Comparison of ENCODE assay signal across 5 cellular contexts in the genomic region with DNA sequence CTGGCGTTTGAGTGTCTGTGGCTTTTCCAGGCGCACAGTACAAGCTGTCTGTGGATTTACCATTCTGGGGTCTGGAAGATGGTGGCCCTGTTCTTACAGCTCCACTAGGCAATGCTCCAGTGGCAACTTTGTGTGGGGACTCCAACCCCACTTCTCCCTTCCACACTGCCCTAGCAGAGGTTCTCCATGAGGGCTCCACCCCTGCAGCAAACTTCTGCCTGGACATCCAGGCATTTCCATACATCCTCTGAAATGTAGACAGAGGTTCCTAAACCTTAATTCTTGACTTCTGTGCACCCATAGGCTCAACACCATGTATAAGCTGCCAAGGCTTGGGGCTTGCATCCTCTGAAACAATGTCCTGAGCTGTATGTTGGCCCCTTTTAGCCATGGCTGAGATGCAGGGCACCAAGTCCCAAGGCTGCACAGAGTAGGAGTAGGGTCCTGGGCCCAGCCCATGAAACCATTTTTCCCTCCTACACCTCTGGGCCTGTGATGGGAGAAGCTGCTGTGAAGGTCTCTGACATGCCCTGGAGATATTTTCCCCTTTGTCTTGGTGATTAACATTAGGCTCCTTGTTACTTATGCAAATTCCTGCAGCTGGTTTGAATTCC. TPM values are rescaled to one million over a fixed set of nuclear protein-coding genes. Genes with fewer than 3 reads are reported as not detected.
DNase-seq lines count a peak whose midpoint lies in the region; ATAC-seq, FAIRE-seq and TF ChIP-seq lines count a peak whose summit lies in the region.
"Not testable (repeated sequence)": the region's sequence is repeated elsewhere in the genome, so short reads cannot be mapped to it uniquely, and the experiment has no call there.

No MANE protein-coding gene starts in this region.

- H3K9ac ChIP-seq in DND-41 (ENCODE audit: low read depth, low read length); GM12878 (ENCODE audit: control insufficient read depth, insufficient read depth, low read length); endodermal cell (ENCODE audit: extremely low read depth, low read length, poor library complexity, severe bottlenecking); HepG2 (ENCODE audit: insufficient read depth, low read depth, low read length); mesendoderm (ENCODE audit: low read length): not testable (repeated sequence)

- peaks cover 44% of the 10 kb centered on the region for H3K9me3 Mint-ChIP-seq in endodermal cell

- H3K9me3 ChIP-seq in DND-41 (ENCODE audit: insufficient read depth, low read length, severe bottlenecking), result peaks cover 31% of the 10 kb centered on the region
- peaks cover 19% of the 10 kb centered on the region for H3K9me3 ChIP-seq in GM12878 (replicated peaks; ENCODE audit: control insufficient read depth, insufficient read depth, low read length)
- H3K9me3 ChIP-seq in endodermal cell (ENCODE audit: control insufficient read depth, low read length), result peaks cover 45% of the 10 kb centered on the region
- peaks cover 22% of the 10 kb centered on the region for H3K9me3 ChIP-seq in HepG2 (ENCODE audit: low read length)

- H3K79me1 ChIP-seq in mesendoderm (ENCODE audit: low read length), result not testable (repeated sequence)

- TF ChIP-seq POLR2A in GM12878 (IDR thresholded peaks at IDR 0.05; ENCODE audit: low read depth, low read length); HepG2 (IDR thresholded peaks at IDR 0.05; ENCODE audit: insufficient read depth in 1 of 2, low read depth in 2 of 2, low read length in 2 of 2): not testable (repeated sequence)

- CTCF ChIA-PET in GM12878 (lab: Yijun Ruan, JAX); HepG2 (lab: Yijun Ruan, JAX; ENCODE audit: low intra/inter-chr PET ratio, low total read pairs): not testable (repeated sequence)

- not testable (repeated sequence) for H4K20me1 ChIP-seq in DND-41 (ENCODE audit: insufficient read depth, low read length); GM12878 (ENCODE audit: control insufficient read depth, insufficient read depth); HepG2 (ENCODE audit: insufficient read depth, low read length)

- H2BK120ac ChIP-seq in mesendoderm (ENCODE audit: low read depth, low read length), result not testable (repeated sequence)

- H3K4me2 ChIP-seq in DND-41 (ENCODE audit: insufficient read depth, low read length); GM12878 (ENCODE audit: control insufficient read depth, insufficient read depth); HepG2 (ENCODE audit: low read depth, low read length); mesendoderm (ENCODE audit: low read length): not testable (repeated sequence)

- not testable (repeated sequence) for H3K56ac ChIP-seq in mesendoderm (ENCODE audit: low read length)

- not testable (repeated sequence) for TF ChIP-seq RAD21 in GM12878 (IDR thresholded peaks at IDR 0.05; ENCODE audit: insufficient read depth, low read depth, low read length); HepG2 (CRISPR knock-in tag; IDR thresholded peaks at IDR 0.05)

- H3K27ac Mint-ChIP-seq in endodermal cell, result not testable (repeated sequence)

- TF ChIP-seq EP300 in GM12878 (IDR thresholded peaks at IDR 0.05; ENCODE audit: borderline replicate concordance in 1 of 2, control insufficient read depth in 1 of 2, low read depth in 2 of 2, low read length in 2 of 2); HepG2 (IDR thresholded peaks at IDR 0.05; ENCODE audit: low read depth in 2 of 2, low read length in 2 of 2); HepG2 (CRISPR knock-in tag; IDR thresholded peaks at IDR 0.05; ENCODE audit: borderline replicate concordance): not testable (repeated sequence)

- H3K36me3 ChIP-seq in DND-41 (ENCODE audit: insufficient read depth, low read length) (peaks cover 28% of the 10 kb centered on the region), endodermal cell (ENCODE audit: control insufficient read depth, insufficient read depth, low read length) (peaks cover 55% of the 10 kb centered on the region)
- H3K36me3 ChIP-seq in GM12878 (ENCODE audit: control insufficient read depth in 2 of 2, insufficient read depth in 2 of 2, low read length in 1 of 2); HepG2 (replicated peaks in 1 of 2; ENCODE audit: control insufficient read depth in 1 of 2, insufficient read depth in 2 of 2, low read length in 2 of 2); mesendoderm (ENCODE audit: control insufficient read depth, insufficient read depth, low read length): not testable (repeated sequence)

- not testable (repeated sequence) for BruUV-seq in GM12878 (replicated peaks; lab: Mats Ljungman, UMichigan); HepG2 (replicated peaks; lab: Mats Ljungman, UMichigan)

- DNase-seq in DND-41, result peak; percentile 18
- DNase-seq in GM12878 (ENCODE audit: low read depth, low spot score); endodermal cell; HepG2 (ENCODE audit: low spot score); mesendoderm: not testable (repeated sequence)

- not testable (repeated sequence) for H3K4me3 ChIP-seq in DND-41 (ENCODE audit: low read depth in 1 of 2, low read length in 2 of 2); GM12878; HepG2 (replicated peaks in 1 of 3; ENCODE audit: insufficient read depth in 1 of 3, low read depth in 2 of 3, low read length in 3 of 3)
- H3K4me3 ChIP-seq in endodermal cell (ENCODE audit: low read length) (peak overlapping the region; percentile 39), mesendoderm (ENCODE audit: low read length) (peak overlapping the region; percentile 17)

- not testable (repeated sequence) for FAIRE-seq in GM12878 (lab: Jason Lieb, UNC); HepG2 (lab: Jason Lieb, UNC)

- H2AFZ ChIP-seq in DND-41 (ENCODE audit: low read depth, low read length); GM12878 (ENCODE audit: control insufficient read depth, low read depth, low read length); HepG2 (ENCODE audit: low read length): not testable (repeated sequence)

- intact Hi-C loops in GM12878 (cut with micrococcal nuclease; ENCODE audit: unreplicated experiment), result not testable (repeated sequence)
- intact Hi-C loops in HepG2 (cut with micrococcal nuclease; ENCODE audit: unreplicated experiment), result loop anchor here (10.0 kb wide), 1 partner anchor 535 kb away; a partner anchor contains a TSS

- in situ Hi-C loops in GM12878 (cut with MboI); HepG2 (cut with HindIII; ENCODE audit: extremely low pct_ligation_motif_present, low pct_unique_long_range_greater_than_20kb): not testable (repeated sequence)

- not testable (repeated sequence) for H2BK5ac ChIP-seq in mesendoderm (ENCODE audit: low read length)

- not testable (repeated sequence) for H3K23ac ChIP-seq in mesendoderm (ENCODE audit: low read length)

- not testable (repeated sequence) for H2AK5ac ChIP-seq in mesendoderm (ENCODE audit: low read length)

- TF ChIP-seq CTCF in DND-41 (IDR thresholded peaks at IDR 0.05; ENCODE audit: borderline replicate concordance, extremely low read depth, low read length, poor library complexity, severe bottlenecking); GM12878 (IDR thresholded peaks at IDR 0.05 in 2 of 3, conservative IDR thresholded peaks at IDR 0.05 in 1 of 3; ENCODE audit: control insufficient read depth in 2 of 3, extremely low read depth in 1 of 3, insufficient read depth in 1 of 3, low read depth in 3 of 3, low read length in 3 of 3); endodermal cell (conservative IDR thresholded peaks at IDR 0.05); HepG2 (CRISPR knock-in tag; IDR thresholded peaks at IDR 0.05): not testable (repeated sequence)

- peaks cover 70% of the 10 kb centered on the region for H3K36me3 Mint-ChIP-seq in endodermal cell (ENCODE audit: low read depth)

- H3K27me3 Mint-ChIP-seq in endodermal cell (ENCODE audit: insufficient read depth), result not testable (repeated sequence)

- not testable (repeated sequence) for H3K4ac ChIP-seq in mesendoderm (ENCODE audit: low read depth, low read length)

- not testable (repeated sequence) for H3K27ac ChIP-seq in DND-41 (ENCODE audit: low read length); GM12878 (ENCODE audit: control insufficient read depth, insufficient read depth); endodermal cell (ENCODE audit: low read depth, low read length); HepG2 (ENCODE audit: extremely low read length, insufficient read depth, low read length); mesendoderm (ENCODE audit: low read depth, low read length)

- SMC1A ChIA-PET in GM12878 (lab: Charles Lee; ENCODE audit: uncharacterized antibody, unreplicated experiment), result not testable (repeated sequence)

- not testable (repeated sequence) for H3K4me1 Mint-ChIP-seq in endodermal cell

- POLR2A ChIA-PET in GM12878 (lab: Charles Lee); HepG2 (lab: Yijun Ruan, JAX): not testable (repeated sequence)

- H4K8ac ChIP-seq in mesendoderm (ENCODE audit: low read depth, low read length), result not testable (repeated sequence)

- ATAC-seq in DND-41 (ENCODE audit: insufficient read depth, low read depth); GM12878; HepG2: not testable (repeated sequence)

- 96% methylated on average over 2 of the region's 2 CpGs for WGBS in GM12878 (ENCODE audit: insufficient coverage, insufficient replicate concordance, low lambda C conversion rate, missing lambda C conversion rate)
- 90 to 100% methylated on average over 2 of the region's 2 CpGs for WGBS in endodermal cell (ENCODE audit: insufficient coverage in 1 of 2, insufficient read length in 1 of 2), 2 experiments
- no CpG with 5 or more reads among the region's 2 CpGs for WGBS in HepG2 (ENCODE audit: low lambda C conversion rate)
- no CpG with 5 or more reads among the region's 2 CpGs for WGBS in mesendoderm (ENCODE audit: extremely low coverage, insufficient coverage, low lambda C conversion rate)

- H3K27me3 ChIP-seq in DND-41 (ENCODE audit: insufficient read depth, low read length, poor library complexity); GM12878 (replicated peaks in 1 of 2; ENCODE audit: control insufficient read depth in 2 of 2, insufficient read depth in 2 of 2, low read length in 1 of 2); endodermal cell (ENCODE audit: control insufficient read depth, insufficient read depth, low read length, poor library complexity, severe bottlenecking); HepG2 (ENCODE audit: control insufficient read depth in 1 of 2, insufficient read depth in 2 of 2, low read length in 2 of 2); mesendoderm (ENCODE audit: insufficient read depth, low read length, poor library complexity): not testable (repeated sequence)

- not testable (repeated sequence) for H4K5ac ChIP-seq in mesendoderm (ENCODE audit: low read length)

- H3K79me2 ChIP-seq in DND-41 (ENCODE audit: insufficient read depth, low read length), result peaks cover 40% of the 10 kb centered on the region
- H3K79me2 ChIP-seq in GM12878 (ENCODE audit: control insufficient read depth, insufficient read depth, low read length), result peaks cover 16% of the 10 kb centered on the region
- peaks cover 13% of the 10 kb centered on the region for H3K79me2 ChIP-seq in HepG2 (ENCODE audit: insufficient read depth, low read length)
- H3K79me2 ChIP-seq in mesendoderm (ENCODE audit: control insufficient read depth, insufficient read depth, low read length), result peaks cover 11% of the 10 kb centered on the region

- H2BK15ac ChIP-seq in mesendoderm (replicated peaks; ENCODE audit: low read depth), result not testable (repeated sequence)

- H3K4me1 ChIP-seq in DND-41 (ENCODE audit: insufficient read depth, low read length) (peaks cover 21% of the 10 kb centered on the region), HepG2 (ENCODE audit: insufficient read depth, low read length) (peaks cover 18% of the 10 kb centered on the region)
- H3K4me1 ChIP-seq in GM12878 (ENCODE audit: control insufficient read depth, insufficient read depth, low read length); endodermal cell (ENCODE audit: control insufficient read depth, insufficient read depth, low read length); mesendoderm (ENCODE audit: control insufficient read depth, low read depth, low read length): not testable (repeated sequence)

- not testable (repeated sequence) for H3K18ac ChIP-seq in mesendoderm (ENCODE audit: low read length)

- RAD21 ChIA-PET in GM12878 (lab: Charles Lee; ENCODE audit: unreplicated experiment), result not testable (repeated sequence)

- H3K4me3 Mint-ChIP-seq in endodermal cell, result not testable (repeated sequence)

RNA-seq across cellular contexts. Expression of a gene that starts 4.7 kb away (rescaled TPM):
- total RNA-seq in GM12878 (2013; cell fraction: nucleolus; rRNA removed), result 70.2 and 71.1 TPM in 2 replicates
- total RNA-seq in GM12878 (2014; rRNA removed) (10.2 and 15.0 TPM in 2 replicates), GM12878 (2014; rRNA removed; fragmentation: Illumina TruSeq; extraction: Trizol) (18.6 and 20.3 TPM in 2 replicates), GM12878 (2021) (11.6 and 12.6 TPM in 2 replicates), endodermal cell (10 to 100 TPM; 40.6 to 47.5 TPM), HepG2 (2016; rRNA removed; fragmentation: Illumina TruSeq; extraction: Trizol) (18.8 and 23.5 TPM in 2 replicates)
- polyA plus RNA-seq in GM12878 (2011; ENCODE audit: low read depth), result 6.0 TPM
- polyA plus RNA-seq in GM12878 (2011; rRNA removed) (51.1 and 72.3 TPM in 2 replicates), GM12878 (2014; fragmentation: Illumina TruSeq; extraction: Trizol) (18.5 and 19.0 TPM in 2 replicates), GM12878 (2014; fragmentation: Nextera tagmentation; extraction: Ambion mirVana) (10 to 100 TPM; 16.1 to 27.2 TPM), GM12878 (2014; rRNA removed) (10.3 and 12.1 TPM in 2 replicates), GM12878 (2016; fragmentation: Nextera tagmentation; extraction: Ambion mirVana) (10 to 100 TPM; 15.4 to 16.3 TPM), HepG2 (2011; rRNA removed) (16.0 and 22.0 TPM in 2 replicates)
- polyA plus RNA-seq in GM12878 (2011; cell fraction: cytosol; rRNA removed), result 12.9 and 14.1 TPM in 2 replicates
- 60.9 and 64.7 TPM in 2 replicates for polyA plus RNA-seq in GM12878 (2011; cell fraction: nucleus; rRNA removed)
- 7.1 and 7.7 TPM in 2 replicates for polyA plus RNA-seq in GM12878 (2012)
- polyA minus RNA-seq in GM12878 (2011; rRNA and poly(A)+ RNA removed), result 20.9 and 24.6 TPM in 2 replicates
- 6.4 and 9.5 TPM in 2 replicates for polyA minus RNA-seq in GM12878 (2011; cell fraction: cytosol; rRNA and poly(A)+ RNA removed)
- 26.2 and 43.1 TPM in 2 replicates for polyA minus RNA-seq in GM12878 (2011; cell fraction: nucleus; rRNA and poly(A)+ RNA removed)
- polyA plus RNA-seq in endodermal cell (2013, experiment 1 of 2), result 56.1 TPM
- polyA plus RNA-seq in endodermal cell (2013, experiment 2 of 2), result 53.9 TPM
- 2.2 and 2.6 TPM in 2 replicates for total RNA-seq in HepG2 (2016; cell fraction: cytosol; rRNA removed; fragmentation: Illumina TruSeq; extraction: Trizol; ENCODE audit: low read depth)
- 18.7 and 25.4 TPM in 2 replicates for total RNA-seq in HepG2 (2016; cell fraction: insoluble cytoplasmic fraction; rRNA removed; fragmentation: Illumina TruSeq; extraction: Trizol)
- 10.3 and 10.4 TPM in 2 replicates for total RNA-seq in HepG2 (2016; cell fraction: membrane; rRNA removed; fragmentation: Illumina TruSeq; extraction: Trizol)
- 33.3 and 34.8 TPM in 2 replicates for total RNA-seq in HepG2 (2016; cell fraction: nucleus; rRNA removed; fragmentation: Illumina TruSeq; extraction: Trizol)
- 6.5 and 12.0 TPM in 2 replicates for polyA plus RNA-seq in HepG2 (2011; cell fraction: cytosol; rRNA removed)
- polyA plus RNA-seq in HepG2 (2011; cell fraction: nucleus; rRNA removed), result 13.3 and 16.1 TPM in 2 replicates
- 12.7 and 13.2 TPM in 2 replicates for polyA plus RNA-seq in HepG2 (2012)
- polyA plus RNA-seq in HepG2 (2016; cell fraction: cytosol; fragmentation: Illumina TruSeq; extraction: Trizol; ENCODE audit: low read depth), result 2.0 and 2.8 TPM in 2 replicates
- polyA plus RNA-seq in HepG2 (2016; cell fraction: insoluble cytoplasmic fraction; fragmentation: Illumina TruSeq; extraction: Trizol; ENCODE audit: low read depth), result 12.7 and 16.6 TPM in 2 replicates
- polyA plus RNA-seq in HepG2 (2016; cell fraction: membrane; fragmentation: Illumina TruSeq; extraction: Trizol; ENCODE audit: low read depth), result 6.5 and 6.9 TPM in 2 replicates
- 37.2 and 44.6 TPM in 2 replicates for polyA plus RNA-seq in HepG2 (2016; cell fraction: nucleus; fragmentation: Illumina TruSeq; extraction: Trizol; ENCODE audit: insufficient read depth, low read depth)
- polyA minus RNA-seq in HepG2 (2011; rRNA and poly(A)+ RNA removed; ENCODE audit: low replicate concordance), result 5.6 TPM in 2 replicates
- polyA minus RNA-seq in HepG2 (2011; cell fraction: cytosol; rRNA and poly(A)+ RNA removed), result 7.3 and 9.6 TPM in 2 replicates
- 39.4 and 47.2 TPM in 2 replicates for polyA minus RNA-seq in HepG2 (2011; cell fraction: nucleus; rRNA and poly(A)+ RNA removed)
- polyA plus RNA-seq in mesendoderm (2013, experiment 1 of 2), result 36.7 TPM
- 36.0 TPM for polyA plus RNA-seq in mesendoderm (2013, experiment 2 of 2)

RNA-seq across cellular contexts. Expression of a gene that starts 5.9 kb away (rescaled TPM):
- 69.9 and 74.4 TPM in 2 replicates for total RNA-seq in GM12878 (2013; cell fraction: nucleolus; rRNA removed)
- total RNA-seq in GM12878 (2014; rRNA removed) (18.5 and 20.2 TPM in 2 replicates), GM12878 (2014; rRNA removed; fragmentation: Illumina TruSeq; extraction: Trizol) (19.9 and 20.5 TPM in 2 replicates), GM12878 (2021) (18.1 and 23.3 TPM in 2 replicates), endodermal cell (10 to 100 TPM; 21.7 to 26.2 TPM), HepG2 (2016; rRNA removed; fragmentation: Illumina TruSeq; extraction: Trizol) (27.4 and 40.8 TPM in 2 replicates)
- 3.9 TPM for polyA plus RNA-seq in GM12878 (2011; ENCODE audit: low read depth)
- polyA plus RNA-seq in GM12878 (2011; rRNA removed) (15.4 and 21.1 TPM in 2 replicates), GM12878 (2014; fragmentation: Illumina TruSeq; extraction: Trizol) (11.3 and 13.4 TPM in 2 replicates), GM12878 (2014; fragmentation: Nextera tagmentation; extraction: Ambion mirVana) (1 to 10 TPM; 4.4 to 9.4 TPM), GM12878 (2014; rRNA removed) (6.5 and 7.2 TPM in 2 replicates), GM12878 (2016; fragmentation: Nextera tagmentation; extraction: Ambion mirVana) (10 to 100 TPM; 19.5 to 20.7 TPM), HepG2 (2011; rRNA removed) (8.3 and 8.9 TPM in 2 replicates)
- polyA plus RNA-seq in GM12878 (2011; cell fraction: cytosol; rRNA removed), result 6.7 and 9.5 TPM in 2 replicates
- polyA plus RNA-seq in GM12878 (2011; cell fraction: nucleus; rRNA removed), result 12.8 and 13.6 TPM in 2 replicates
- polyA plus RNA-seq in GM12878 (2012), result 6.4 TPM in 2 replicates
- 30.4 and 39.4 TPM in 2 replicates for polyA minus RNA-seq in GM12878 (2011; rRNA and poly(A)+ RNA removed)
- polyA minus RNA-seq in GM12878 (2011; cell fraction: cytosol; rRNA and poly(A)+ RNA removed), result 9.7 and 10.3 TPM in 2 replicates
- polyA minus RNA-seq in GM12878 (2011; cell fraction: nucleus; rRNA and poly(A)+ RNA removed), result 8.6 and 15.5 TPM in 2 replicates
- polyA plus RNA-seq in endodermal cell (2013, experiment 1 of 2), result 12.0 TPM
- polyA plus RNA-seq in endodermal cell (2013, experiment 2 of 2), result 11.0 TPM
- total RNA-seq in HepG2 (2016; cell fraction: cytosol; rRNA removed; fragmentation: Illumina TruSeq; extraction: Trizol; ENCODE audit: low read depth), result 13.4 and 16.0 TPM in 2 replicates
- total RNA-seq in HepG2 (2016; cell fraction: insoluble cytoplasmic fraction; rRNA removed; fragmentation: Illumina TruSeq; extraction: Trizol), result 25.9 and 40.2 TPM in 2 replicates
- total RNA-seq in HepG2 (2016; cell fraction: membrane; rRNA removed; fragmentation: Illumina TruSeq; extraction: Trizol), result 8.9 and 10.3 TPM in 2 replicates
- 46.2 and 56.7 TPM in 2 replicates for total RNA-seq in HepG2 (2016; cell fraction: nucleus; rRNA removed; fragmentation: Illumina TruSeq; extraction: Trizol)
- 3.4 and 6.7 TPM in 2 replicates for polyA plus RNA-seq in HepG2 (2011; cell fraction: cytosol; rRNA removed)
- polyA plus RNA-seq in HepG2 (2011; cell fraction: nucleus; rRNA removed), result 6.1 and 9.3 TPM in 2 replicates
- polyA plus RNA-seq in HepG2 (2012), result 6.4 and 6.7 TPM in 2 replicates
- 0.55 and 0.59 TPM in 2 replicates for polyA plus RNA-seq in HepG2 (2016; cell fraction: cytosol; fragmentation: Illumina TruSeq; extraction: Trizol; ENCODE audit: low read depth)
- 8.2 and 8.3 TPM in 2 replicates for polyA plus RNA-seq in HepG2 (2016; cell fraction: insoluble cytoplasmic fraction; fragmentation: Illumina TruSeq; extraction: Trizol; ENCODE audit: low read depth)
- polyA plus RNA-seq in HepG2 (2016; cell fraction: membrane; fragmentation: Illumina TruSeq; extraction: Trizol; ENCODE audit: low read depth), result 1.1 and 1.5 TPM in 2 replicates
- polyA plus RNA-seq in HepG2 (2016; cell fraction: nucleus; fragmentation: Illumina TruSeq; extraction: Trizol; ENCODE audit: insufficient read depth, low read depth), result 22.6 and 23.4 TPM in 2 replicates
- polyA minus RNA-seq in HepG2 (2011; rRNA and poly(A)+ RNA removed; ENCODE audit: low replicate concordance), result 19.9 and 29.7 TPM in 2 replicates
- 16.4 and 22.7 TPM in 2 replicates for polyA minus RNA-seq in HepG2 (2011; cell fraction: cytosol; rRNA and poly(A)+ RNA removed)
- 19.2 and 20.5 TPM in 2 replicates for polyA minus RNA-seq in HepG2 (2011; cell fraction: nucleus; rRNA and poly(A)+ RNA removed)
- 11.2 TPM for polyA plus RNA-seq in mesendoderm (2013, experiment 1 of 2)
- 10.5 TPM for polyA plus RNA-seq in mesendoderm (2013, experiment 2 of 2)
